In genomic region chr7:47342646-47343045, GRCh38 we compare ENCODE assay signal across 16 cellular contexts.
"Had no signal": no experiment of that assay in that cellular context is flagged by ENCODE, and none has a peak within 500 bp of the region (broad histone marks: within the 10 kb centered on the region; RNA-seq: fewer than 3 reads in every experiment).

No MANE protein-coding gene starts in this region.

- H3K36me3 Mint-ChIP-seq: activated naive CD4-positive, alpha-beta T cell treated with anti-CD3 and anti-CD28 coated beads, Interleukin-2, amount 50 U/mL, for 24 hours had no signal

- H3K9me3 Mint-ChIP-seq: activated naive CD4-positive, alpha-beta T cell treated with anti-CD3 and anti-CD28 coated beads, Interleukin-2, amount 50 U/mL, for 24 hours had no signal

- H3K27ac ChIP-seq: ascending aorta, breast epithelium, thoracic aorta had no signal

- H3K4me1 Mint-ChIP-seq: activated naive CD4-positive, alpha-beta T cell treated with anti-CD3 and anti-CD28 coated beads, Interleukin-2, amount 50 U/mL, for 24 hours had no signal

- DNase-seq: activated CD4-positive, alpha-beta T cell treated with anti-CD3 and anti-CD28 coated beads, Interleukin-2, amount 50 U/mL, for 1 hour; activated CD8-positive, alpha-beta memory T cell treated with anti-CD3 and anti-CD28 coated beads for 24 hours; activated gamma-delta T cell; cerebellar nuclear complex; effector CD4-positive, alpha-beta T cell; nephron progenitor cell; nucleus accumbens; retina; stimulated activated CD4-positive, alpha-beta T cell treated with anti-CD3 and anti-CD28 coated beads, Interleukin-2, amount 100 ng/mL, for 48 hours; T-helper 1 cell; T-helper 9 cell had no signal

- H3K36me3 ChIP-seq: breast epithelium had no signal

- H3K27me3 Mint-ChIP-seq: activated naive CD4-positive, alpha-beta T cell treated with anti-CD3 and anti-CD28 coated beads, Interleukin-2, amount 50 U/mL, for 24 hours had no signal

- H3K27me3 ChIP-seq: ascending aorta, breast epithelium had no signal

- H3K9me3 ChIP-seq: ascending aorta, breast epithelium, thoracic aorta had no signal

- ATAC-seq: activated CD4-positive, CD25-positive, alpha-beta regulatory T cell treated with anti-CD3 and anti-CD28 coated beads, Interleukin-2, amount 50 U/mL, for 24 hours had no signal

- H3K4me3 Mint-ChIP-seq: activated naive CD4-positive, alpha-beta T cell treated with anti-CD3 and anti-CD28 coated beads, Interleukin-2, amount 50 U/mL, for 24 hours; nephron progenitor cell had no signal

- H3K4me3 ChIP-seq: ascending aorta, breast epithelium, thoracic aorta had no signal

- H3K27ac Mint-ChIP-seq: activated naive CD4-positive, alpha-beta T cell treated with anti-CD3 and anti-CD28 coated beads, Interleukin-2, amount 50 U/mL, for 24 hours; nephron progenitor cell had no signal

- H3K4me1 ChIP-seq: ascending aorta, breast epithelium had no signal
